Comparison of ENCODE assay signal across 18 cellular contexts in the genomic region with DNA sequence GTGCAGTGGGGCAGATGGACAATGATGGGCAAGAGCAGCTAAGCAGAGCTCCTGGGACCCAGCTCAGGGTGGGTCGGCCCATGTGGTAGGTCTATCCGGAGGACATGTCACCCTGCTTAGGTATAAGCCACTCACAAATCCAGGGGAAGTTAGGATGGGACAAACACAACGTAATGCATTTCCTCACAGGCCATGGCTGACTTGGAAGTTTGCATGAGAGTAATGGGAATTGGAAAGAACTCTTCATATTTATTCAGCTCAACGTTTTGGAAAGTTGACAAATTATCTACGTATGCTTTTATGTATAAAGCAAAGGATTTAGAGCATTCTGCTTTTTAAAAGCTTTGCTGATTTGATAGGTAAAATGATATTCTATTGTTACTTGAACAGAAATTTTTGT.
"Had no signal": no experiment of that assay in that cellular context is flagged by ENCODE, and none has a peak within 500 bp of the region (broad histone marks: within the 10 kb centered on the region; RNA-seq: fewer than 3 reads in every experiment).

No MANE protein-coding gene starts in this region.

- H3K4me1 ChIP-seq: right lobe of liver, tibial nerve had no signal

- H3K36me3 ChIP-seq: ovary, right lobe of liver, tibial nerve had no signal

- H3K27ac ChIP-seq: ovary, right lobe of liver, tibial nerve had no signal

- H3K27me3 ChIP-seq: ovary, right lobe of liver, tibial nerve had no signal

- H3K4me3 ChIP-seq: ovary, right lobe of liver, tibial nerve had no signal

- H3K9me3 ChIP-seq: ovary, right lobe of liver, tibial nerve had no signal

- DNase-seq: activated CD4-positive, alpha-beta T cell treated with anti-CD3 and anti-CD28 coated beads, Interleukin-2, amount 50 U/mL, for 1 hour; activated CD8-positive, alpha-beta memory T cell treated with anti-CD3 and anti-CD28 coated beads, Interleukin-2, amount 50 U/mL, for 4 hours; activated naive CD4-positive, alpha-beta T cell treated with anti-CD3 and anti-CD28 coated beads for 36 hours; activated T-cell treated with anti-CD3 and anti-CD28 coated beads, Interleukin-2, amount 50 U/mL, for 4 hours; caudate nucleus; foreskin melanocyte; glutamatergic neuron; hippocampal formation; left cardiac atrium; mesendoderm; naive thymus-derived CD8-positive, alpha-beta T cell; ovary; right lobe of liver; small intestine; stimulated activated CD4-positive, alpha-beta T cell treated with anti-CD3 and anti-CD28 coated beads, Interleukin-15, amount 100 ng/mL, for 24 hours; stimulated activated CD4-positive, alpha-beta T cell treated with anti-CD3 and anti-CD28 coated beads, Interleukin-2, amount 100 ng/mL, for 48 hours had no signal

- ATAC-seq: activated CD4-positive, CD25-positive, alpha-beta regulatory T cell treated with anti-CD3 and anti-CD28 coated beads, Interleukin-2, amount 50 U/mL, for 24 hours; activated T-cell treated with anti-CD3 and anti-CD28 coated beads, Interleukin-2, amount 50 U/mL, for 4 hours; left cardiac atrium; naive thymus-derived CD8-positive, alpha-beta T cell; right lobe of liver had no signal
